Comparison of ENCODE assay signal across 17 cellular contexts in the genomic region with DNA sequence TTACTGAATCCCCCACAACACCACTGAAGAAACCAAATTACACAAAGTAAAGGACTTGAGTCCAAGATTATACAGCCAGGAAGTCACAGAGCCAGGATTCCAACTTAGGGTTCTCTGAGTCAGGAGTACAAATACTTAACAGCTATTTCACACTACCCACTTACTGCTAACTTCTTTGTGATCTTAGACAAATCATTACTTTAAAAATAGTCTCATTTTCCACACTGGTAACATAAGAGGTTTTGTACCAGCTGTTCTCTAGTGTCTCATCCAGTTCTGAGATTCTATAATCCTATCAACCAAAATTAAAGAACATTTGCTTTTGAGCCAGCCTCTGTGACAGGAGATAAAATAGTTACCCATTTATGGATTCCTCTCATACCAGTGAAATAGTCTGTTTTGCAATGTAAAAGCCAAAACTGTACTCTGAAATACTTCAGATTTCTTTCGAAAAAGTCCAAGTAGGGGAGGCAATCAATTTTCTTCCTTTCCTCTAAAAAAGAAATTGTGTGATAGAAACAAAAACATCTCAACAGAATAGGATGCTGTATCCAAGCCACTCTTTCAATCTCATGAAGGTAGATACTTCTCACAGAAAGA.
"Had no signal": no experiment of that assay in that cellular context is flagged by ENCODE, and none has a peak within 500 bp of the region (broad histone marks: within the 10 kb centered on the region; RNA-seq: fewer than 3 reads in every experiment).

No MANE protein-coding gene starts in this region.

- H3K4me1 ChIP-seq: left lung, testis, upper lobe of right lung had no signal

- H3K9me3 ChIP-seq: testis, upper lobe of right lung had no signal

- H3K4me3 ChIP-seq: left lung, mucosa of descending colon, testis, upper lobe of right lung had no signal

- ATAC-seq: left lung; mucosa of descending colon; natural killer cell; right cardiac atrium; stimulated activated naive CD8-positive, alpha-beta T cell treated with anti-CD3 and anti-CD28 coated beads, Interleukin-15, amount 100 ng/mL, for 72 hours; upper lobe of right lung had no signal

- H3K27ac ChIP-seq: left lung, testis, upper lobe of right lung had no signal

- H3K4me3 Mint-ChIP-seq: activated naive CD8-positive, alpha-beta T cell treated with anti-CD3 and anti-CD28 coated beads for 36 hours; dendritic cell treated with granulocyte-macrophage colony-stimulating factor and Interleukin-4, amounts not matched to agents 40 ng/mL and 50 ng/mL, for 4 days; natural killer cell; stimulated activated naive CD8-positive, alpha-beta T cell treated with anti-CD3 and anti-CD28 coated beads, Interleukin-15, amount 100 ng/mL, for 72 hours had no signal

- H3K27me3 Mint-ChIP-seq: activated naive CD8-positive, alpha-beta T cell treated with anti-CD3 and anti-CD28 coated beads for 36 hours; dendritic cell treated with granulocyte-macrophage colony-stimulating factor and Interleukin-4, amounts not matched to agents 40 ng/mL and 50 ng/mL, for 4 days; stimulated activated naive CD8-positive, alpha-beta T cell treated with anti-CD3 and anti-CD28 coated beads, Interleukin-15, amount 100 ng/mL, for 72 hours had no signal

- H3K36me3 Mint-ChIP-seq: activated naive CD8-positive, alpha-beta T cell treated with anti-CD3 and anti-CD28 coated beads for 36 hours had no signal

- DNase-seq: activated CD4-positive, alpha-beta T cell treated with anti-CD3 and anti-CD28 coated beads, Interleukin-2, amount 50 U/mL, for 1 hour; activated CD4-positive, CD25-positive, alpha-beta regulatory T cell; activated CD8-positive, alpha-beta memory T cell treated with anti-CD3 and anti-CD28 coated beads for 24 hours; activated gamma-delta T cell treated with Interleukin-2 at 50 U/mL for 16 hours; activated naive CD8-positive, alpha-beta T cell treated with anti-CD3 and anti-CD28 coated beads for 36 hours; effector memory CD4-positive, alpha-beta T cell; kidney; left lung; mammary epithelial cell; mucosa of descending colon; natural killer cell; right cardiac atrium; stimulated activated CD4-positive, alpha-beta T cell treated with anti-CD3 and anti-CD28 coated beads, Interleukin-1b, Interleukin-23, amount 100 ng/mL, for 48 hours; stimulated activated naive CD8-positive, alpha-beta T cell treated with anti-CD3 and anti-CD28 coated beads, Interleukin-15, amount 100 ng/mL, for 72 hours; testis; upper lobe of right lung had no signal

- H3K36me3 ChIP-seq: left lung, upper lobe of right lung had no signal

- H3K4me1 Mint-ChIP-seq: activated naive CD8-positive, alpha-beta T cell treated with anti-CD3 and anti-CD28 coated beads for 36 hours; natural killer cell; stimulated activated naive CD8-positive, alpha-beta T cell treated with anti-CD3 and anti-CD28 coated beads, Interleukin-15, amount 100 ng/mL, for 72 hours had no signal

- H3K27ac Mint-ChIP-seq: activated naive CD8-positive, alpha-beta T cell treated with anti-CD3 and anti-CD28 coated beads for 36 hours; dendritic cell treated with granulocyte-macrophage colony-stimulating factor and Interleukin-4, amounts not matched to agents 40 ng/mL and 50 ng/mL, for 4 days; natural killer cell; stimulated activated naive CD8-positive, alpha-beta T cell treated with anti-CD3 and anti-CD28 coated beads, Interleukin-15, amount 100 ng/mL, for 72 hours had no signal

- H3K27me3 ChIP-seq: left lung, testis, upper lobe of right lung had no signal
